Comparison of ENCODE assay signal across 8 cellular contexts in genomic region chr1:2555634-2556276, GRCh38. TPM values are rescaled to one million over a fixed set of nuclear protein-coding genes. Genes with fewer than 3 reads are reported as not detected.
DNase-seq lines count a peak whose midpoint lies in the region; ATAC-seq and TF ChIP-seq lines count a peak whose summit lies in the region.

No MANE protein-coding gene starts in this region.

- H3K27ac Mint-ChIP-seq in Calu3 (ENCODE audit: unreplicated experiment), result peak overlapping the region; percentile 95

- no peaks in the 10 kb centered on the region for H3K9me3 ChIP-seq in prostate gland

- BruUV-seq in Calu3 (replicated peaks; lab: Mats Ljungman, UMichigan), result TSS peak; percentile 69

- ATAC-seq in GM21576 (IDR thresholded peaks at IDR 0.05; ENCODE audit: unreplicated experiment), result peak; percentile 31

- peaks cover 20% of the 10 kb centered on the region for H3K4me1 ChIP-seq in prostate gland (replicated peaks)

- H3K36me3 Mint-ChIP-seq in Calu3 (ENCODE audit: insufficient read depth, unreplicated experiment), result peaks cover 25% of the 10 kb centered on the region

- H3K27ac ChIP-seq in prostate gland, result peak overlapping the region; percentile 90 to 94

- H3K4me3 ChIP-seq in fibroblast of mammary gland (ENCODE audit: control insufficient read depth, low read depth, low read length) (peak overlapping the region; percentile 54), prostate gland (peak overlapping the region; percentile 53 to 60)

- intact Hi-C loops in Calu3 (cut with micrococcal nuclease; ENCODE audit: unreplicated experiment) (no loop called here), prostate gland (cut with DNase I) (no loop called here)

- no peaks in the 10 kb centered on the region for H3K9me3 Mint-ChIP-seq in Calu3 (ENCODE audit: low read depth, unreplicated experiment)

- H3K4me3 Mint-ChIP-seq in Calu3 (ENCODE audit: low read depth, unreplicated experiment), result peak overlapping the region; percentile 90

- no peaks in the 10 kb centered on the region for H3K27me3 ChIP-seq in prostate gland (replicated peaks; ENCODE audit: insufficient read depth)

- TF ChIP-seq CTCF in Calu3 (IDR thresholded peaks at IDR 0.05; ENCODE audit: unreplicated experiment) (no peak), fibroblast of mammary gland (conservative IDR thresholded peaks at IDR 0.05; ENCODE audit: control insufficient read depth, insufficient read depth, low read depth, low read length) (no peak), prostate gland (IDR thresholded peaks at IDR 0.05) (peak in 1 of 4 experiments; percentile 4)

- DNase-seq in Calu3, result peak; percentile 28
- DNase-seq in NCI-H2196 (lab: John Stamatoyannopoulos, UW; ENCODE audit: unreplicated experiment), result peak; percentile 39
- DNase-seq in activated T-cell treated with anti-CD3 and anti-CD28 coated beads, Interleukin-2, amount 50 U/mL, for 1 hour, result peak; percentile 63
- peak; percentile 45 for DNase-seq in fibroblast of mammary gland (ENCODE audit: low read depth)
- peak; percentile 65 for DNase-seq in prostate gland (ENCODE audit: low spot score)
- no peak for DNase-seq in NCI-H187 treated with DMSO at 0.1 percent for 48 hours (lab: John Stamatoyannopoulos, UW)
- DNase-seq in cortex of kidney (lab: John Stamatoyannopoulos, UW), result no peak

- H3K27me3 Mint-ChIP-seq in Calu3 (ENCODE audit: unreplicated experiment), result no peaks in the 10 kb centered on the region

- TF ChIP-seq POLR2A in prostate gland (IDR thresholded peaks at IDR 0.05), result peak; percentile 73

- 11% methylated on average over 26 of the region's 26 CpGs for WGBS in prostate gland

- H3K4me1 Mint-ChIP-seq in Calu3 (ENCODE audit: low read depth, unreplicated experiment), result peaks cover 8% of the 10 kb centered on the region

- CTCF ChIA-PET in Calu3 (lab: Charles Lee), result interaction anchor here (0.8 to 1.2 kb wide), 3 partner anchors 9 to 28 kb away, joined by 3 to 5 read pairs (median 3); no protein-coding TSS in a partner anchor

- no peaks in the 10 kb centered on the region for H3K36me3 ChIP-seq in prostate gland

RNA-seq across cellular contexts. Expression of gene TNFRSF14, which starts 0.4 kb away (rescaled TPM):
- total RNA-seq in Calu3 (2022) (24.4 and 33.4 TPM in 2 replicates), prostate gland (100 to 1,000 TPM in 1 of 2 donors, 10 to 100 TPM in 1; 83.3 to 105 TPM)

RNA-seq across cellular contexts. Expression of gene HES5, which starts 25.7 kb away (rescaled TPM):
- total RNA-seq in Calu3 (2022), result not detected in 2 replicates
- total RNA-seq in prostate gland, result 1 to 10 TPM in 1 of 2 donors, not detected in 1; 2.6 TPM

RNA-seq across cellular contexts. Expression of gene PANK4, which starts 29.4 kb away (rescaled TPM):
- 24.4 and 24.7 TPM in 2 replicates for total RNA-seq in Calu3 (2022)
- total RNA-seq in prostate gland, result 10 to 100 TPM; 27.0 to 69.5 TPM

RNA-seq across cellular contexts. Expression of gene PRXL2B, which starts 30.8 kb away (rescaled TPM):
- total RNA-seq in Calu3 (2022) (31.0 and 51.5 TPM in 2 replicates), prostate gland (10 to 100 TPM; 20.3 to 25.8 TPM)

Comparison
In these comparisons a context has a peak if more than half of its experiments do, and no peak if none do; other contexts are left out.
1. DNase-seq: peak in Calu3 (single experiment), NCI-H2196 (single experiment), activated T-cell treated with anti-CD3 and anti-CD28 coated beads, Interleukin-2, amount 50 U/mL, for 1 hour (single experiment), fibroblast of mammary gland (single experiment) and prostate gland (single experiment); none in NCI-H187 treated with DMSO at 0.1 percent for 48 hours (single experiment) and cortex of kidney (single experiment).